In the genomic region with DNA sequence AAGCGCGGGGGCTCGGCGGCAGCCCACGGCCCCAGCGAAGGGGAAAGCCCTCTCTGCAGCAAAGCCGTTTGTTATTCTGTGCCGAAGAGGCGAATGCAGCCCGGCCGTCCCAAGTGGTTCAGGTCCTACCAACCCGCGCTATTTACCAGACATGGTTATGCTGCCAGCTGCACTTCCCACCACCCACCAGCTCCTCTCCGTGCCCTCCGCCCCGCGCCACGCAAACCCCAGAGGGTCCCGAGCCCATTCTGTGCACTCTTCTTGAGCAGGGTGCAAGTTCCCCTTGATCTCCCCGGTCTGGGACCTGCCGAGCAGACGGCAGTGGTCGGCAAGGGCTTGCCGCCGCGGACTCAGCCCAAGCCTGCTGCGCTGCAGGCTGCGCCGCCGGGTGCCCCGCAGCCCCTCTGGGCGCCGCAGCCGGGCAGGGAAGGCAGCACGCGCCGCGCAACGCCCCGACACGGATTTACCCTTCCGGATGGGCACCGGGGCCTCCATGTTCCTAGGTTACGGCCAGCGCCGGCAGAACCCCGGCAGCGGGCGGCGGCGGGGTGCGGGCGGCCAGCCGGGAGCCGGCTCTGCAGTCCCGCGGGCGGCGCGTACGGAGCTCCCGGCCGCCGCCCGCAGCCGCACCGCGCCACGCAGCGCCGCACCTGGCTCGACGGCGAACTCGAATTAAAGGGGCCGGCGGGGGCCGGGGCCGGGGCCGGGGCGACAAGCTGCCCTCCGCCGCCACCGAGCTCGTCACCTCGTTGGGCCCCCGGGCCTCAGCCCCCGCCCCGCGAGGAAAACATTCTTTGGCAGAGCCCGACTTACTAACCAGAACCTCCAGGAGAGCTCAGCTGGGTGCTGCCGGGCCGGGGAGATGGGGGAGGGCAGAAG, we compare ENCODE assay signal across 8 cellular contexts. TPM values are rescaled to one million over a fixed set of nuclear protein-coding genes. Genes with fewer than 3 reads are reported as not detected.
DNase-seq lines count a peak whose midpoint lies in the region; ATAC-seq lines count a peak whose summit lies in the region.

No MANE protein-coding gene starts in this region.

- peak overlapping the region; percentile 46 for H3K4me3 ChIP-seq in Jurkat, Clone E6-1 (ENCODE audit: low read length)

- ATAC-seq in stimulated activated naive CD8-positive, alpha-beta T cell treated with anti-CD3 and anti-CD28 coated beads, Interleukin-15, Interleukin-2, amounts not matched to agents 100 U/mL and 50 U/mL, for 24 hours = no peak
- ATAC-seq in GM18867 (IDR thresholded peaks at IDR 0.05; ENCODE audit: unreplicated experiment) = no peak

- DNase-seq in Ammon's horn (ENCODE audit: low spot score) = peak; percentile 57
- DNase-seq in Jurkat, Clone E6-1 (ENCODE audit: low read depth, low spot score) = no peak
- DNase-seq in astrocyte of the hippocampus (ENCODE audit: low read depth, low spot score) = peak; percentile 51
- DNase-seq in left kidney (ENCODE audit: low read depth, low spot score) = peak; percentile 31
- peak; percentile 25 for DNase-seq in stimulated activated naive CD8-positive, alpha-beta T cell treated with anti-CD3 and anti-CD28 coated beads, Interleukin-15, Interleukin-2, amounts not matched to agents 100 U/mL and 50 U/mL, for 24 hours
- DNase-seq in OCI-M2 (lab: John Stamatoyannopoulos, UW; ENCODE audit: unreplicated experiment) = no peak
- DNase-seq in activated gamma-delta T cell treated with Interleukin-2 at 50 U/mL for 16 hours = no peak

RNA-seq across cellular contexts. Expression of gene KCNA2, which starts 0.9 kb away (rescaled TPM):
- polyA plus RNA-seq in Jurkat, Clone E6-1 (2012; ENCODE audit: insufficient read depth, insufficient read length) = 0.66 TPM

Comparison
In these comparisons a context has a peak if more than half of its experiments do, and no peak if none do; other contexts are left out.
1. DNase-seq: peak in Ammon's horn (single experiment), astrocyte of the hippocampus (single experiment), left kidney (single experiment) and stimulated activated naive CD8-positive, alpha-beta T cell treated with anti-CD3 and anti-CD28 coated beads, Interleukin-15, Interleukin-2, amounts not matched to agents 100 U/mL and 50 U/mL, for 24 hours (single experiment); none in Jurkat, Clone E6-1 (single experiment), OCI-M2 (single experiment) and activated gamma-delta T cell treated with Interleukin-2 at 50 U/mL for 16 hours (single experiment).